In the genomic region with DNA sequence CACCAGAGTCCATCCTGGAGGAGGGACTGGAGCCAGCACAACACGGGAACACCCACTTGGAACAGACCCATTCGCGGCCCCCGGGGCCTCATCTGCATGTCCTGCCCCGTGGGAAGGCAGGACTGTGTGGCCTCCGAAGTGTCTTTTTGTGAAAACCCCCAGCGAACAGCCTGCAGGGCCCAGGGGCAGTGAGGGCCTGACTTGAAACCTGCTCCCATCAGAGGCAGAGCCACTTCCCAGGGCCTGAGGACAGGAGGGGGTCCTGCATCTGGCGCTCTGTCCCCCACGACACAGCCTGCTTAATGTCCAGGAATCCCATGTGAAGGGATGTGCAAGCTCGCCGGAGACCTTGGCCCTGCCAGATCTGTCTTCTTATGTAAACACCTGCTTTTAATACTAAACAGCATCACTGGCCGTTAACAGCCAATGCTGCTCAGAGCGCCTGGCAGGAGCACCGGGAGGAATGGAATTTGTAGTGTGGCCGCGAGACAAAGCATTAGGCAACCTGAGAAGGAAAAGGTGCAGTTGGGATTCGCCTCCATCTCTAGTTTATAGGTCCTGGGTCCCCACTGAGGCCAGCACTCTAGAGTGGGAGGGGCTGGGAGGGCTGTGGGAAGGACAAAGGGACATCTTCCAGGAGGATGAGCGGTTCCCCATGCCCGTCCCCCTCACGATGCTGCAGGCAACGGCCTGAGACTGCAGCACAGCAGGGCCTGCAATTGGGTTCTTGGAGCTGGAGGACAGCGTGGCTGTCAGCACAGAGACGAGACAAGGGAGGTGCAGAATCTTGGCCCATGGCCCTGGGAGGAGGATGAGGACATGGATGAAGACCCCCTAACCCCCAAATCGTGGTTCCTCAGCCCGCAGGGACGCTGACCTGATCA, we compare ENCODE assay signal across 18 cellular contexts. TPM values are rescaled to one million over a fixed set of nuclear protein-coding genes. Genes with fewer than 3 reads are reported as not detected.
DNase-seq lines count a peak whose midpoint lies in the region; ATAC-seq and TF ChIP-seq lines count a peak whose summit lies in the region.
"Had no signal": no experiment of that assay in that cellular context is flagged by ENCODE, and none has a peak within 500 bp of the region (broad histone marks: within the 10 kb centered on the region; RNA-seq: fewer than 3 reads in every experiment).

No MANE protein-coding gene starts in this region.

- TF ChIP-seq EP300 in esophagus muscularis mucosa (IDR thresholded peaks at IDR 0.05): no peak

- peak overlapping the region in 6 of 11 experiments; percentile 14 to 62 (median 48); a peak in 10 of 22 replicates for H3K27ac ChIP-seq in BLaER1 treated with 17β-estradiol and CSF1 and Interleukin-3, amounts not matched to agents 10 nM and 100 nM
- H3K27ac ChIP-seq in esophagus muscularis mucosa (replicated peaks in 1 of 4): peak overlapping the region; percentile 55 to 86 (median 62)
- H3K27ac ChIP-seq in naive thymus-derived CD4-positive, alpha-beta T cell (ENCODE audit: low read depth, low read length): no peak overlapping the region
- H3K27ac ChIP-seq: pancreas had no signal

- H3K9me3 Mint-ChIP-seq in naive thymus-derived CD4-positive, alpha-beta T cell: no peaks in the 10 kb centered on the region
- H3K9me3 Mint-ChIP-seq: activated CD8-positive, alpha-beta T cell treated with anti-CD3 and anti-CD28 coated beads for 36 hours had no signal

- peaks cover 0 to 30% (median 0%) of the 10 kb centered on the region in 11 experiments; a peak in 6 of 22 replicates for H4K20me1 ChIP-seq in BLaER1 treated with 17β-estradiol and CSF1 and Interleukin-3, amounts not matched to agents 10 nM and 100 nM

- no peaks in the 10 kb centered on the region for H3K27me3 ChIP-seq in BLaER1 treated with 17β-estradiol and CSF1 and Interleukin-3, amounts not matched to agents 10 nM and 100 nM
- no peaks in the 10 kb centered on the region for H3K27me3 ChIP-seq in esophagus muscularis mucosa
- no peaks in the 10 kb centered on the region for H3K27me3 ChIP-seq in naive thymus-derived CD4-positive, alpha-beta T cell (ENCODE audit: control insufficient read depth in 2 of 2, insufficient read depth in 2 of 2, low read length in 2 of 2)
- H3K27me3 ChIP-seq: pancreas had no signal

- H3K4me3 ChIP-seq in BLaER1 treated with 17β-estradiol and CSF1 and Interleukin-3, amounts not matched to agents 10 nM and 100 nM: no peak overlapping the region
- H3K4me3 ChIP-seq in esophagus muscularis mucosa: no peak overlapping the region
- no peak overlapping the region for H3K4me3 ChIP-seq in naive thymus-derived CD4-positive, alpha-beta T cell (ENCODE audit: low read length)
- H3K4me3 ChIP-seq: pancreas had no signal

- H3K36me3 ChIP-seq in BLaER1 treated with 17β-estradiol and CSF1 and Interleukin-3, amounts not matched to agents 10 nM and 100 nM: peaks cover 37 to 57% (median 40%) of the 10 kb centered on the region in 11 experiments
- H3K36me3 ChIP-seq in esophagus muscularis mucosa: peaks cover 30 to 44% (median 37%) of the 10 kb centered on the region in 4 donors
- H3K36me3 ChIP-seq in naive thymus-derived CD4-positive, alpha-beta T cell (ENCODE audit: control insufficient read depth in 2 of 3, insufficient read depth in 3 of 3, low read length in 3 of 3): peaks cover 9 to 42% (median 23%) of the 10 kb centered on the region in 3 experiments

- H3K9ac ChIP-seq in BLaER1 treated with 17β-estradiol and CSF1 and Interleukin-3, amounts not matched to agents 10 nM and 100 nM: peak overlapping the region in 4 of 11 experiments; percentile 24 to 56 (median 40); a peak in 6 of 22 replicates

- DNase-seq in NCI-H2196 treated with DMSO at 0.1 percent for 48 hours (lab: John Stamatoyannopoulos, UW; ENCODE audit: unreplicated experiment) (peak; percentile 44), esophagus muscularis mucosa (ENCODE audit: extremely low spot score) (no peak), retina (no peak), AG08396 (ENCODE audit: low spot score) (no peak), head of caudate nucleus (no peak)
- DNase-seq in naive thymus-derived CD4-positive, alpha-beta T cell: no peak
- DNase-seq: activated effector memory CD4-positive, alpha-beta T cell treated with anti-CD3 and anti-CD28 coated beads, Interleukin-2, amount 50 U/mL, for 16 hours; Kasumi-1; NCI-H1436 treated with DMSO at 0.1 percent for 48 hours; NCI-H82; SIG-M5; stimulated activated CD4-positive, alpha-beta T cell treated with anti-CD3 and anti-CD28 coated beads, Interleukin-15, amount 100 ng/mL, for 24 hours had no signal

- TF ChIP-seq CTCF in esophagus muscularis mucosa (IDR thresholded peaks at IDR 0.05): no peak

- POLR2A ChIA-PET in naive thymus-derived CD4-positive, alpha-beta T cell (lab: Charles Lee): interaction anchor here (1.5 kb wide), 1 partner anchor 14 kb away, joined by 3 read pairs; no protein-coding TSS in a partner anchor

- peak overlapping the region in 8 of 11 experiments; percentile 49 to 77 (median 67); a peak in 16 of 22 replicates for H3K4me2 ChIP-seq in BLaER1 treated with 17β-estradiol and CSF1 and Interleukin-3, amounts not matched to agents 10 nM and 100 nM

- CTCF ChIA-PET in naive thymus-derived CD4-positive, alpha-beta T cell (lab: Charles Lee): interaction anchor here (0.6 kb wide), 1 partner anchor 150 kb away, joined by 5 read pairs; no protein-coding TSS in a partner anchor

- no peak for TF ChIP-seq POLR2A in esophagus muscularis mucosa (IDR thresholded peaks at IDR 0.05; ENCODE audit: low read depth)

- no peak for ATAC-seq in naive thymus-derived CD4-positive, alpha-beta T cell
- no peak for ATAC-seq in GM18502 (IDR thresholded peaks at IDR 0.05; ENCODE audit: poor library complexity, unreplicated experiment)
- ATAC-seq: activated CD8-positive, alpha-beta T cell treated with anti-CD3 and anti-CD28 coated beads for 36 hours had no signal

- no peak overlapping the region for H3K4me3 Mint-ChIP-seq in naive thymus-derived CD4-positive, alpha-beta T cell
- H3K4me3 Mint-ChIP-seq: activated CD8-positive, alpha-beta T cell treated with anti-CD3 and anti-CD28 coated beads for 36 hours had no signal

- H3K27me3 Mint-ChIP-seq in naive thymus-derived CD4-positive, alpha-beta T cell: no peaks in the 10 kb centered on the region
- H3K27me3 Mint-ChIP-seq: activated CD8-positive, alpha-beta T cell treated with anti-CD3 and anti-CD28 coated beads for 36 hours had no signal

- peaks cover 0 to 12% (median 0%) of the 10 kb centered on the region in 11 experiments; a peak in 4 of 22 replicates for H3K9me3 ChIP-seq in BLaER1 treated with 17β-estradiol and CSF1 and Interleukin-3, amounts not matched to agents 10 nM and 100 nM (replicated peaks in 1 of 11)
- H3K9me3 ChIP-seq in esophagus muscularis mucosa: no peaks in the 10 kb centered on the region
- no peaks in the 10 kb centered on the region for H3K9me3 ChIP-seq in naive thymus-derived CD4-positive, alpha-beta T cell (ENCODE audit: control insufficient read depth in 2 of 3, low read length in 3 of 3)
- H3K9me3 ChIP-seq: pancreas had no signal

- peaks cover 0 to 21% (median 12%) of the 10 kb centered on the region in 7 donors for H3K4me1 Mint-ChIP-seq in naive thymus-derived CD4-positive, alpha-beta T cell

- peaks cover 0 to 31% (median 23%) of the 10 kb centered on the region in 10 experiments; a peak in 16 of 20 replicates for H3K4me1 ChIP-seq in BLaER1 treated with 17β-estradiol and CSF1 and Interleukin-3, amounts not matched to agents 10 nM and 100 nM
- H3K4me1 ChIP-seq in esophagus muscularis mucosa: peaks cover 6 to 34% (median 22%) of the 10 kb centered on the region in 4 donors
- H3K4me1 ChIP-seq in naive thymus-derived CD4-positive, alpha-beta T cell (ENCODE audit: control insufficient read depth in 2 of 2, insufficient read depth in 2 of 2, low read length in 2 of 2): no peaks in the 10 kb centered on the region

- intact Hi-C loops in esophagus muscularis mucosa (cut with DNase I) (no loop called here), head of caudate nucleus (cut with DNase I) (no loop called here)
- intact Hi-C loops in naive thymus-derived CD4-positive, alpha-beta T cell (cut with micrococcal nuclease): no loop called here

- 34% methylated on average over 19 of the region's 26 CpGs for WGBS in esophagus muscularis mucosa

- peak overlapping the region in 8 of 9 donors; percentile 9 to 80 (median 63) for H3K27ac Mint-ChIP-seq in naive thymus-derived CD4-positive, alpha-beta T cell

- peaks cover 6 to 32% (median 15%) of the 10 kb centered on the region in 5 donors for H3K36me3 Mint-ChIP-seq in naive thymus-derived CD4-positive, alpha-beta T cell

RNA-seq across cellular contexts. Expression of gene EVPL, which starts 9.6 kb away (rescaled TPM):
- 1 to 10 TPM in 2 of 4 donors, under 1 TPM in 2; 0.19 to 2.1 (median 1.1) TPM for total RNA-seq in esophagus muscularis mucosa
- total RNA-seq in naive thymus-derived CD4-positive, alpha-beta T cell: 1 to 10 TPM in 2 of 5 experiments, under 1 TPM in 3; 0.07 to 2.7 (median 0.39) TPM
- polyA plus RNA-seq in naive thymus-derived CD4-positive, alpha-beta T cell: under 1 TPM in 1 of 2 donors, not detected in 1; 0.08 TPM
- total RNA-seq: endothelial cell of umbilical vein had no signal
- polyA plus RNA-seq: endothelial cell of umbilical vein had no signal

RNA-seq across cellular contexts. Expression of gene SRP68, which starts 35.6 kb away (rescaled TPM):
- total RNA-seq in esophagus muscularis mucosa: 10 to 100 TPM; 41.9 to 56.9 (median 50.0) TPM
- 100 to 1,000 TPM in 1 of 5 experiments, 10 to 100 TPM in 4; 70.8 to 105 (median 91.9) TPM for total RNA-seq in naive thymus-derived CD4-positive, alpha-beta T cell
- 10 to 100 TPM; 69.6 to 94.0 TPM for polyA plus RNA-seq in naive thymus-derived CD4-positive, alpha-beta T cell

RNA-seq across cellular contexts. Expression of gene CDK3, which starts 36.1 kb away (rescaled TPM):
- 1 to 10 TPM in 2 of 4 donors, under 1 TPM in 1, not detected in 1; 0.65 to 2.2 (median 1.2) TPM for total RNA-seq in esophagus muscularis mucosa
- total RNA-seq in naive thymus-derived CD4-positive, alpha-beta T cell: 1 to 10 TPM; 6.9 to 9.9 (median 9.1) TPM
- under 1 TPM; 0.28 to 0.55 TPM for polyA plus RNA-seq in naive thymus-derived CD4-positive, alpha-beta T cell

RNA-seq across cellular contexts. Expression of gene GALR2, which starts 37.8 kb away (rescaled TPM):
- total RNA-seq in esophagus muscularis mucosa: under 1 TPM in 1 of 4 donors, not detected in 3; 0.50 TPM
- 1 to 10 TPM in 2 of 5 experiments, not detected in 3; 1.0 to 1.2 TPM for total RNA-seq in naive thymus-derived CD4-positive, alpha-beta T cell
- under 1 TPM in 1 of 2 donors, not detected in 1; 0.13 TPM for polyA plus RNA-seq in naive thymus-derived CD4-positive, alpha-beta T cell
- total RNA-seq: endothelial cell of umbilical vein, ureter had no signal

RNA-seq across cellular contexts. Expression of gene ZACN, which starts 42.2 kb away (rescaled TPM):
- under 1 TPM in 1 of 4 donors, not detected in 3; 0.13 TPM for total RNA-seq in esophagus muscularis mucosa
- total RNA-seq in naive thymus-derived CD4-positive, alpha-beta T cell: 1 to 10 TPM in 1 of 5 experiments, under 1 TPM in 3, not detected in 1; 0.24 to 1.1 (median 0.28) TPM
- 1 to 10 TPM; 2.3 to 4.6 TPM for polyA plus RNA-seq in naive thymus-derived CD4-positive, alpha-beta T cell
- total RNA-seq: endothelial cell of umbilical vein, ureter had no signal
